In genomic region chr22:20270190-20271113, GRCh38 we compare ENCODE assay signal across 1 cellular context.
TF ChIP-seq lines count a peak whose summit lies in the region.
"Not testable (repeated sequence)": the region's sequence is repeated elsewhere in the genome, so short reads cannot be mapped to it uniquely, and the experiment has no call there.

No MANE protein-coding gene starts in this region.

TF ChIP-seq in K562, 482 proteins besides CTCF, POLR2A, EP300 and RAD21 (continued from another document):
- peak; percentile 21; the same call in 1 of the 2 replicates for TF ChIP-seq ZFP91 (CRISPR knock-in tag; IDR thresholded peaks at IDR 0.05)
- 0 out of 2 replicates have a peak, but pooled peaks have one; percentile 28 for TF ChIP-seq NR4A1 (CRISPR knock-in tag; IDR thresholded peaks at IDR 0.05)
- TF ChIP-seq NR4A1 (tag; IDR thresholded peaks at IDR 0.05); MYC (IDR thresholded peaks at IDR 0.05; ENCODE audit: low read depth, low read length); PBX2 (tag; conservative IDR thresholded peaks at IDR 0.05; ENCODE audit: low read depth); NR2C2 (tag; IDR thresholded peaks at IDR 0.05); ID3 (CRISPR knock-in tag; IDR thresholded peaks at IDR 0.05): not testable (repeated sequence)
- 0 out of 2 replicates have a peak, but pooled peaks have one; percentile 62 for TF ChIP-seq ZNF282 (CRISPR knock-in tag; IDR thresholded peaks at IDR 0.05)
- TF ChIP-seq FOXP1 (CRISPR knock-in tag; IDR thresholded peaks at IDR 0.05): peak; percentile 58; the same call in 1 of the 2 replicates
- peak; percentile 48 for TF ChIP-seq E2F1 (CRISPR knock-in tag; IDR thresholded peaks at IDR 0.05)
- TF ChIP-seq MYC (CRISPR knock-in tag; IDR thresholded peaks at IDR 0.05; ENCODE audit: borderline replicate concordance, low read depth): peak; percentile 65; the same call in 1 of the 2 replicates
- 0 out of 2 replicates have a peak, but pooled peaks have one; percentile 2 for TF ChIP-seq PBX2 (CRISPR knock-in tag; IDR thresholded peaks at IDR 0.05; ENCODE audit: low read depth)
- TF ChIP-seq STAG1 (CRISPR knock-in tag; IDR thresholded peaks at IDR 0.05; ENCODE audit: borderline replicate concordance): peak; percentile 49
- TF ChIP-seq PHB (CRISPR knock-in tag; IDR thresholded peaks at IDR 0.05): peak; percentile 51; the same call in 1 of the 2 replicates
- peak; percentile 61; the same call in 1 of the 2 replicates for TF ChIP-seq NR2C2 (CRISPR knock-in tag; IDR thresholded peaks at IDR 0.05)
- 0 out of 2 replicates have a peak, but pooled peaks have one; percentile 55 for TF ChIP-seq ID3 (tag; IDR thresholded peaks at IDR 0.05)
- 0 out of 4 replicates have a peak, but pooled peaks of 1 of the 2 experiments have one; percentile 34 for TF ChIP-seq TEAD1 (CRISPR knock-in tag; IDR thresholded peaks at IDR 0.05)
